ENCODE assay signal across 14 cellular contexts in the genomic region with DNA sequence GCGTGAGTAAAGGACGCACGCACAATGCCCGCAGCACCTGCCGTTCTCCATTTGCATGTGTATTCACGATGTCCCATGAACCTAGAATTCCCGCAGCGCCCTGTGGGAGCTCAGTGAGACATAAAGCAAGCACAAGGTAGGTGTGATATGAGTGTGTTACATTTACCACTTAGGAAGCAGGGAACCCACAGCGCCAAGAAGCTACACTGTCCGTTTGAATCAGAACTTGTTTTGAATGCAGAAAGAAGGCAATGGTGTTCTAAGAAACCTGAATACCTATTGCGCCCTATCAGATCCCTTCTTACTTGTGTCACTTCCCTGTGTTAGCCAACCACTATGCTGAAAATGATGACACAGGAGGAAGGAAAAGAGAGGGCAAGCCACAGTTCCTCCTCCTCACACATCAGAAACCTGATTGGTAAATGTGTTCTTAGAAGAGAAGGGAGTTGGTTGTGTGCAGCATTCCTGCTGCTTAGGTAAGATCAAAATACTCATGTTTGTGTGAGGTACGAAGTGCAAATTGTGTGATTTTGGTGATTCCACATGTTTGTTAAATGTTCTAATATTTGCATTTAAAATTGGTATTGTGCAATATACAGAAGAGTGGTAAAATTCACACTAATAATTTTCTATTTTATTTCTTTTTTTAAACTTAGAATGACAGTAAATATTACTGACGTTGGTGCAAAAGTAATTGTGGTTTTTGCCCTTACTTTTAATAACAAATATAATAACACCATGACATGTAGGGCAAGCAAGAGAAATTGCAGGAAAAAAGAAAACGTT.
DNase-seq lines count a peak whose midpoint lies in the region; ATAC-seq and TF ChIP-seq lines count a peak whose summit lies in the region.
"Had no signal": no experiment of that assay in that cellular context is flagged by ENCODE, and none has a peak within 500 bp of the region (broad histone marks: within the 10 kb centered on the region; RNA-seq: fewer than 3 reads in every experiment).

No MANE protein-coding gene starts in this region.

- H3K9me2 ChIP-seq in GM23338 (ENCODE audit: insufficient read depth) = no peaks in the 10 kb centered on the region
- H3K9me2 ChIP-seq: SK-N-SH had no signal

- H2AFZ ChIP-seq in GM23338 = no peak overlapping the region

- H3K27ac ChIP-seq in GM23338 (ENCODE audit: low read depth) = no peak overlapping the region
- H3K27ac ChIP-seq: A549 had no signal

- 0 out of 2 replicates have a peak overlapping the region, but pooled peaks have one; percentile 66 for H3K27ac Mint-ChIP-seq in GM23338
- H3K27ac Mint-ChIP-seq: activated naive CD4-positive, alpha-beta T cell treated with anti-CD3 and anti-CD28 coated beads, Interleukin-2, amount 50 U/mL, for 24 hours had no signal

- no peaks in the 10 kb centered on the region for H3K36me3 ChIP-seq in GM23338 (ENCODE audit: insufficient read depth)

- ATAC-seq in GM23338 (peak; percentile 85), SK-N-SH treated with all-trans-retinoic acid at 6 μM for 48 hours (no peak)
- ATAC-seq: A549 had no signal

- H3K27me3 ChIP-seq in GM23338 (ENCODE audit: insufficient read depth) = no peaks in the 10 kb centered on the region

- H3K4me3 ChIP-seq in GM23338 = no peak overlapping the region
- H3K4me3 ChIP-seq: A549 had no signal

- H3F3A ChIP-seq in GM23338 (replicated peaks; ENCODE audit: low read depth) = no peaks in the 10 kb centered on the region

- peak overlapping the region; percentile 46 for H3K4me3 Mint-ChIP-seq in GM23338
- H3K4me3 Mint-ChIP-seq: activated naive CD4-positive, alpha-beta T cell treated with anti-CD3 and anti-CD28 coated beads, Interleukin-2, amount 50 U/mL, for 24 hours had no signal

- peaks cover 4% of the 10 kb centered on the region for H3K27me3 Mint-ChIP-seq in GM23338 (ENCODE audit: insufficient read depth, low read depth, poor library complexity)

- no peaks in the 10 kb centered on the region for H3K79me2 ChIP-seq in GM23338 (replicated peaks; ENCODE audit: insufficient read depth)

- DNase-seq in NCI-H2081 (lab: John Stamatoyannopoulos, UW) (peak; percentile 32 to 72), NCI-H2081 treated with DMSO at 0.1 percent for 48 hours (lab: John Stamatoyannopoulos, UW) (no peak), GM23338 (ENCODE audit: low spot score) (peak; percentile 56), NCI-H748 (lab: John Stamatoyannopoulos, UW; ENCODE audit: unreplicated experiment) (peak; percentile 80), medulla oblongata (ENCODE audit: extremely low spot score) (peak; percentile 2), NCI-H187 treated with DMSO at 0.1 percent for 48 hours (lab: John Stamatoyannopoulos, UW) (no peak), A172 (ENCODE audit: low spot score) (no peak)
- DNase-seq: foreskin melanocyte, islet precursor cell, NCI-H1436, SK-N-SH had no signal

- peaks cover 3% of the 10 kb centered on the region; the same call in 1 of the 2 replicates for H3K4me1 ChIP-seq in GM23338 (ENCODE audit: insufficient read depth)
- H3K4me1 ChIP-seq: A549 had no signal

- H4K20me1 ChIP-seq in GM23338 (replicated peaks; ENCODE audit: insufficient read depth) = no peaks in the 10 kb centered on the region

- peaks cover 15% of the 10 kb centered on the region for H3K4me1 Mint-ChIP-seq in GM23338
- H3K4me1 Mint-ChIP-seq: activated naive CD4-positive, alpha-beta T cell treated with anti-CD3 and anti-CD28 coated beads, Interleukin-2, amount 50 U/mL, for 24 hours had no signal

- H3K9me3 Mint-ChIP-seq in GM23338 = peaks cover 9% of the 10 kb centered on the region; the same call in 2 of the 3 replicates
- H3K9me3 Mint-ChIP-seq: activated naive CD4-positive, alpha-beta T cell treated with anti-CD3 and anti-CD28 coated beads, Interleukin-2, amount 50 U/mL, for 24 hours had no signal

- H3K36me3 Mint-ChIP-seq in GM23338 (ENCODE audit: low read depth) = peaks cover 9% of the 10 kb centered on the region; the same call in 2 of the 3 replicates
- H3K36me3 Mint-ChIP-seq: activated naive CD4-positive, alpha-beta T cell treated with anti-CD3 and anti-CD28 coated beads, Interleukin-2, amount 50 U/mL, for 24 hours had no signal

- no peak for TF ChIP-seq CTCF in GM23338 (conservative IDR thresholded peaks at IDR 0.05; ENCODE audit: low read depth in 2 of 2)

- H3K4me2 ChIP-seq in GM23338 = 0 out of 2 replicates have a peak overlapping the region, but pooled peaks have one; percentile 12
- H3K4me2 ChIP-seq: A549, SK-N-SH had no signal

TF ChIP-seq in GM23338, 12 proteins besides CTCF, POLR2A, EP300 and RAD21:
- TF ChIP-seq, protein P1, sequence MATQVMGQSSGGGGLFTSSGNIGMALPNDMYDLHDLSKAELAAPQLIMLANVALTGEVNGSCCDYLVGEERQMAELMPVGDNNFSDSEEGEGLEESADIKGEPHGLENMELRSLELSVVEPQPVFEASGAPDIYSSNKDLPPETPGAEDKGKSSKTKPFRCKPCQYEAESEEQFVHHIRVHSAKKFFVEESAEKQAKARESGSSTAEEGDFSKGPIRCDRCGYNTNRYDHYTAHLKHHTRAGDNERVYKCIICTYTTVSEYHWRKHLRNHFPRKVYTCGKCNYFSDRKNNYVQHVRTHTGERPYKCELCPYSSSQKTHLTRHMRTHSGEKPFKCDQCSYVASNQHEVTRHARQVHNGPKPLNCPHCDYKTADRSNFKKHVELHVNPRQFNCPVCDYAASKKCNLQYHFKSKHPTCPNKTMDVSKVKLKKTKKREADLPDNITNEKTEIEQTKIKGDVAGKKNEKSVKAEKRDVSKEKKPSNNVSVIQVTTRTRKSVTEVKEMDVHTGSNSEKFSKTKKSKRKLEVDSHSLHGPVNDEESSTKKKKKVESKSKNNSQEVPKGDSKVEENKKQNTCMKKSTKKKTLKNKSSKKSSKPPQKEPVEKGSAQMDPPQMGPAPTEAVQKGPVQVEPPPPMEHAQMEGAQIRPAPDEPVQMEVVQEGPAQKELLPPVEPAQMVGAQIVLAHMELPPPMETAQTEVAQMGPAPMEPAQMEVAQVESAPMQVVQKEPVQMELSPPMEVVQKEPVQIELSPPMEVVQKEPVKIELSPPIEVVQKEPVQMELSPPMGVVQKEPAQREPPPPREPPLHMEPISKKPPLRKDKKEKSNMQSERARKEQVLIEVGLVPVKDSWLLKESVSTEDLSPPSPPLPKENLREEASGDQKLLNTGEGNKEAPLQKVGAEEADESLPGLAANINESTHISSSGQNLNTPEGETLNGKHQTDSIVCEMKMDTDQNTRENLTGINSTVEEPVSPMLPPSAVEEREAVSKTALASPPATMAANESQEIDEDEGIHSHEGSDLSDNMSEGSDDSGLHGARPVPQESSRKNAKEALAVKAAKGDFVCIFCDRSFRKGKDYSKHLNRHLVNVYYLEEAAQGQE (IDR thresholded peaks at IDR 0.05; ENCODE audit: unreplicated experiment) = no peak
- TF ChIP-seq ETS1 (IDR thresholded peaks at IDR 0.05) (no peak), STAT1 (IDR thresholded peaks at IDR 0.05; ENCODE audit: unreplicated experiment) (no peak), JUNB (IDR thresholded peaks at IDR 0.05; ENCODE audit: unreplicated experiment) (no peak), CREB1 (CRISPR knock-in tag; IDR thresholded peaks at IDR 0.05; ENCODE audit: low read depth) (no peak)

TF ChIP-seq in SK-N-SH treated with all-trans-retinoic acid at 6 μM for 48 hours, 23 proteins besides CTCF, POLR2A, EP300 and RAD21 (continues in another document):
- TF ChIP-seq TSHZ2 (CRISPR knock-in tag; IDR thresholded peaks at IDR 0.05) = no peak
- TF ChIP-seq RARB (CRISPR knock-in tag; IDR thresholded peaks at IDR 0.05) = no peak
- no peak for TF ChIP-seq TOX (CRISPR knock-in tag; IDR thresholded peaks at IDR 0.05; ENCODE audit: borderline replicate concordance)
- TF ChIP-seq OSR1 (CRISPR knock-in tag; IDR thresholded peaks at IDR 0.05) = no peak
- no peak for TF ChIP-seq TCF4 (CRISPR knock-in tag; IDR thresholded peaks at IDR 0.05; ENCODE audit: borderline replicate concordance)
- no peak for TF ChIP-seq PPARA (CRISPR knock-in tag; IDR thresholded peaks at IDR 0.05; ENCODE audit: borderline replicate concordance)
- TF ChIP-seq POU6F1 (CRISPR knock-in tag; IDR thresholded peaks at IDR 0.05; ENCODE audit: borderline replicate concordance, low read depth) = no peak
- TF ChIP-seq SNAI2 (CRISPR knock-in tag; IDR thresholded peaks at IDR 0.05) = no peak
- TF ChIP-seq ZNF8 (CRISPR knock-in tag; IDR thresholded peaks at IDR 0.05) = no peak
- no peak for TF ChIP-seq ARNTL (CRISPR knock-in tag; IDR thresholded peaks at IDR 0.05; ENCODE audit: borderline replicate concordance, low read depth)

Comparison
In these comparisons a context has a peak if more than half of its experiments do, and no peak if none do; other contexts are left out.
1. DNase-seq: peak in NCI-H2081 (2 of 2), GM23338 (single experiment), NCI-H748 (single experiment) and medulla oblongata (single experiment); none in NCI-H2081 treated with DMSO at 0.1 percent for 48 hours (single experiment), NCI-H187 treated with DMSO at 0.1 percent for 48 hours (single experiment) and A172 (single experiment).